Comparison of ENCODE assay signal across 12 cellular contexts in the genomic region with DNA sequence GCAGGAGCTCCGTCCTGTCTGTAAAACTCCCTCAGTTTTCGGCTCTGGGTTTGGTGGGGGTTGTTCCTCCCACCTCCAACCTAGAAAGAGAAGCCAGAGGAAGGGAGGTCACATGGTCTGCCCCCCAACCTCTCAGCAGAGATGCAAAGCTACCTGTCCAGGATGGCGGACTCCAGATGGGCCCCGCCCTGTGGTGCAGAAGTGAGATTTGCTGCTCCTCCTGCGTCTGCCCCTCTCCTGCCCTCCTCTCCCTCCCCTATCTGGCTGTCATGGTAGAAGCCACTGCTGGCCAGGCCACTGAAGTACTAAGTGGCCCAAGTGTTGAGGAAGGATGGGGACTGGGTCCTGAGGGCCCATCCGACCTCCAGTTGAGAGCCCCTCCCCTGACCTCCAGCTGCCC. TPM values are rescaled to one million over a fixed set of nuclear protein-coding genes. Genes with fewer than 3 reads are reported as not detected.
DNase-seq lines count a peak whose midpoint lies in the region; ATAC-seq and TF ChIP-seq lines count a peak whose summit lies in the region.
"Had no signal": no experiment of that assay in that cellular context is flagged by ENCODE, and none has a peak within 500 bp of the region (broad histone marks: within the 10 kb centered on the region; RNA-seq: fewer than 3 reads in every experiment).

No MANE protein-coding gene starts in this region.

- intact Hi-C loops in right cardiac atrium (cut with DNase I), result no loop called here
- intact Hi-C loops in psoas muscle (cut with DNase I), result loop anchor here in 1 of 2 donors (10.0 kb wide), 1 partner anchor 278 kb away; no protein-coding TSS in a partner anchor

- H3K27ac ChIP-seq in ACC112 (ENCODE audit: low read depth, low read length) (no peak overlapping the region), adipose tissue (ENCODE audit: low read depth, low read length) (peak overlapping the region; percentile 29), right cardiac atrium (ENCODE audit: low read length) (peak overlapping the region; percentile 84), psoas muscle (peak overlapping the region; percentile 82)
- H3K27ac ChIP-seq: SJSA1 had no signal

- no peak for ATAC-seq in right cardiac atrium
- ATAC-seq in psoas muscle, result peak in 1 of 4 donors; percentile 7

- WGBS in adipose tissue, 3 donors, result 56 to 67% (median 63%) methylated on average over 6 of the region's 6 CpGs
- 58% methylated on average over 6 of the region's 6 CpGs for WGBS in right cardiac atrium
- WGBS in psoas muscle, 3 donors, result 66 to 80% (median 70%) methylated on average over 6 of the region's 6 CpGs

- H3K36me3 ChIP-seq in ACC112 (ENCODE audit: insufficient read depth, low read length) (no peaks in the 10 kb centered on the region), psoas muscle (ENCODE audit: insufficient read depth in 1 of 2, low read depth in 1 of 2) (no peaks in the 10 kb centered on the region)

- DNase-seq in right cardiac atrium (no peak), psoas muscle (no peak), NCI-H2171 (lab: John Stamatoyannopoulos, UW) (no peak), GM20000 (ENCODE audit: low spot score) (no peak), NCI-H1105 treated with DMSO at 0.1 percent for 48 hours (lab: John Stamatoyannopoulos, UW) (no peak), SKM-1 treated with dmso at 0.1 percent for 144 hours (lab: John Stamatoyannopoulos, UW; ENCODE audit: unreplicated experiment) (no peak)
- DNase-seq: amniotic stem cell had no signal

- H3K79me2 ChIP-seq in ACC112 (ENCODE audit: control insufficient read depth, insufficient read depth, low read length, unreplicated experiment), result no peaks in the 10 kb centered on the region

- TF ChIP-seq CTCF in psoas muscle (IDR thresholded peaks at IDR 0.05), result no peak
- no peak for TF ChIP-seq CTCF in GM20000 (IDR thresholded peaks at IDR 0.05; ENCODE audit: extremely low read depth, missing control alignments)

- H2AFZ ChIP-seq in ACC112 (ENCODE audit: low read length, unreplicated experiment), result no peak overlapping the region

- H3K9me3 ChIP-seq in right cardiac atrium (ENCODE audit: control insufficient read depth, low read length) (no peaks in the 10 kb centered on the region), psoas muscle (no peaks in the 10 kb centered on the region)
- H3K9me3 ChIP-seq: SJSA1 had no signal

- H3K27me3 ChIP-seq in ACC112 (ENCODE audit: insufficient read depth, low read length), result no peaks in the 10 kb centered on the region
- no peaks in the 10 kb centered on the region for H3K27me3 ChIP-seq in right cardiac atrium (ENCODE audit: control insufficient read depth, insufficient read depth)
- H3K27me3 ChIP-seq in psoas muscle (ENCODE audit: insufficient read depth in 3 of 3, low read length in 2 of 3), result no peaks in the 10 kb centered on the region
- H3K27me3 ChIP-seq: SJSA1 had no signal

- H3K4me3 ChIP-seq in ACC112 (ENCODE audit: low read depth, low read length) (peak overlapping the region; percentile 61), right cardiac atrium (ENCODE audit: low read length) (peak overlapping the region; percentile 44), psoas muscle (peak overlapping the region; percentile 72)

- H3K4me1 ChIP-seq in ACC112 (ENCODE audit: control insufficient read depth, insufficient read depth, low read length, unreplicated experiment) (peaks cover 45% of the 10 kb centered on the region), right cardiac atrium (ENCODE audit: control insufficient read depth, insufficient read depth, low read length) (peaks cover 14% of the 10 kb centered on the region), psoas muscle (peaks cover 48% of the 10 kb centered on the region)

RNA-seq across cellular contexts. Expression of gene SEMA3B, which starts 2.1 kb away (rescaled TPM):
- polyA plus RNA-seq in adipose tissue (10 to 100 TPM; 17.9 to 29.2 (median 21.1) TPM), right cardiac atrium (35.7 TPM), psoas muscle (1 to 10 TPM; 2.1 to 3.4 (median 2.2) TPM)
- total RNA-seq in right cardiac atrium (10 to 100 TPM; 19.2 to 33.9 (median 29.3) TPM), psoas muscle (1 to 10 TPM; 3.1 to 6.8 (median 4.3) TPM)

RNA-seq across cellular contexts. Expression of gene LSMEM2, which starts 12.1 kb away (rescaled TPM):
- polyA plus RNA-seq in adipose tissue (under 1 TPM in 2 of 3 donors, not detected in 1; 0.15 TPM), right cardiac atrium (14.6 TPM), psoas muscle (1 to 10 TPM in 1 of 3 donors, under 1 TPM in 2; 0.61 to 1.6 (median 0.66) TPM)
- total RNA-seq in right cardiac atrium (10 to 100 TPM in 2 of 4 donors, 1 to 10 TPM in 2; 1.4 to 15.7 (median 8.0) TPM), psoas muscle (10 to 100 TPM in 1 of 4 donors, 1 to 10 TPM in 2, under 1 TPM in 1; 0.84 to 13.1 (median 1.1) TPM)
- total RNA-seq: HT1080, omental fat pad, SJSA1 had no signal

RNA-seq across cellular contexts. Expression of gene IFRD2, which starts 25.4 kb away (rescaled TPM):
- polyA plus RNA-seq in adipose tissue, result 100 to 1,000 TPM in 1 of 3 donors, 10 to 100 TPM in 2; 54.3 to 114 (median 77.3) TPM
- 10 to 100 TPM; 51.0 to 67.6 (median 56.9) TPM for total RNA-seq in right cardiac atrium
- polyA plus RNA-seq in right cardiac atrium, result 50.9 TPM
- total RNA-seq in psoas muscle, result 100 to 1,000 TPM in 3 of 4 donors, 10 to 100 TPM in 1; 77.2 to 145 (median 119) TPM
- 100 to 1,000 TPM; 129 to 175 (median 151) TPM for polyA plus RNA-seq in psoas muscle

RNA-seq across cellular contexts. Expression of gene GNAI2, which starts 30.8 kb away (rescaled TPM):
- polyA plus RNA-seq in adipose tissue, result 100 to 1,000 TPM in 2 of 3 donors, 10 to 100 TPM in 1; 53.4 to 242 (median 211) TPM
- 100 to 1,000 TPM; 129 to 149 (median 148) TPM for total RNA-seq in right cardiac atrium
- polyA plus RNA-seq in right cardiac atrium, result 122 TPM
- total RNA-seq in psoas muscle, result 10 to 100 TPM; 55.5 to 93.9 (median 74.8) TPM
- 10 to 100 TPM; 39.4 to 57.6 (median 50.7) TPM for polyA plus RNA-seq in psoas muscle

RNA-seq across cellular contexts. Expression of gene HYAL3, which starts 32.4 kb away (rescaled TPM):
- polyA plus RNA-seq in adipose tissue (1 to 10 TPM; 1.7 to 4.0 (median 2.5) TPM), right cardiac atrium (2.9 TPM), psoas muscle (1 to 10 TPM in 2 of 3 donors, under 1 TPM in 1; 0.23 to 3.4 (median 1.2) TPM)
- total RNA-seq in right cardiac atrium (1 to 10 TPM; 1.1 to 2.4 (median 1.7) TPM), psoas muscle (1 to 10 TPM in 1 of 4 donors, under 1 TPM in 3; 0.28 to 2.1 (median 0.65) TPM)
